9 cellular contexts compared by ENCODE assay signal in the genomic region with DNA sequence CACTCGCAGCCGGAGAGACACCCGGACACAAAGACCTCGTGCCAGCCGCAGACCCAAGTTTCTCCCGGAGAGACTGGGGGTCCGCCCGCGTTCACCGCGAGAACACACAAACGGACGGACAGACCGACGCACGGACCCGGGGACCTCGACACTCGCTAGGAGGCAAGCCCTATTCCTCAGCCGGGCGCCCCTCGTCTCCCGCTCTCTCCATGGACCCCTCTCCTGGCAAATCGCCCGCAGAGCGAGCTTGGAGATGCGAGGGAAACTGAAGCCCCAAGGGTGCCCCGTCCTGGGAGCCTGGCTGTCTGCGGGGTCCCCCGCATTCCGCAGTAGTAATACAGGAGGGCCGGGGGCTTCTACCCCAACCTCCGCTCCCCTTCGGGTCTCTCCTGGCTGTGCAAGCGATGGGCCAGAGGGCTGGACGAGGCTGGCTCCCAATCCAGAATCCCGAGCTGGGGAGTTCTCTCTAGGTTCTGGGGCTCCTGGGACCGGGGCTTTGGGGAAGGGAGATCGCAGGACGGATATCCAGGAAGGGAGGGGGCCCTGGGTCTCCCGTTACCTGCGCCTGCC. TPM values are rescaled to one million over a fixed set of nuclear protein-coding genes. Genes with fewer than 3 reads are reported as not detected.
A peak's percentile ranks its signal among the peaks of the same experiment; 100 is the strongest.
DNase-seq lines count a peak whose midpoint lies in the region; ATAC-seq, FAIRE-seq and TF ChIP-seq lines count a peak whose summit lies in the region.
"Had no signal": no experiment of that assay in that cellular context is flagged by ENCODE, and none has a peak within 500 bp of the region (broad histone marks: within the 10 kb centered on the region; RNA-seq: fewer than 3 reads in every experiment).

No MANE protein-coding gene starts in this region.

- TF ChIP-seq CTCF in hepatocyte (IDR thresholded peaks at IDR 0.05; ENCODE audit: poor library complexity): no peak
- TF ChIP-seq CTCF in GM20000 (IDR thresholded peaks at IDR 0.05; ENCODE audit: extremely low read depth, missing control alignments): no peak

- peaks cover 20% of the 10 kb centered on the region for H3K4me1 ChIP-seq in hepatocyte (ENCODE audit: insufficient read depth)

- H3K27me3 ChIP-seq in H7 (ENCODE audit: control insufficient read depth, insufficient read depth, low read length) (peaks cover 29% of the 10 kb centered on the region), hepatocyte (peaks cover 85% of the 10 kb centered on the region)

- peak overlapping the region; percentile 49 to 76 (median 53) for H3K4me3 Mint-ChIP-seq in T-cell
- H3K4me3 Mint-ChIP-seq: activated CD4-positive, alpha-beta T cell treated with anti-CD3 and anti-CD28 coated beads, Interleukin-2, amount 10 ng/mL, durations not matched to agents 24 days and 14 days had no signal

- H3K4me2 ChIP-seq in hepatocyte: peak overlapping the region; percentile 97

- no peaks in the 10 kb centered on the region for H3K79me2 ChIP-seq in hepatocyte

- POLR2A ChIA-PET in T-cell (lab: Charles Lee): no interaction called here

- H3K9me2 ChIP-seq in hepatocyte (replicated peaks; ENCODE audit: insufficient read depth): no peaks in the 10 kb centered on the region

- H3K36me3 Mint-ChIP-seq in T-cell: no peaks in the 10 kb centered on the region

- H3K27me3 Mint-ChIP-seq in T-cell: peaks cover 61 to 79% of the 10 kb centered on the region in 2 donors

- H3K9me3 Mint-ChIP-seq in T-cell: no peaks in the 10 kb centered on the region
- H3K9me3 Mint-ChIP-seq: activated CD4-positive, alpha-beta T cell treated with anti-CD3 and anti-CD28 coated beads, Interleukin-2, amount 10 ng/mL, durations not matched to agents 24 days and 14 days had no signal

- H2AFZ ChIP-seq in hepatocyte: peak overlapping the region; percentile 45

- CTCF ChIA-PET in T-cell (lab: Charles Lee): interaction anchor here in 1 of 2 donors (0.6 kb wide), 1 partner anchor 47 kb away, joined by 3 read pairs; no protein-coding TSS in a partner anchor

- H4K20me1 ChIP-seq in hepatocyte (ENCODE audit: insufficient read depth, poor library complexity, severe bottlenecking): no peaks in the 10 kb centered on the region

- peaks cover 5% of the 10 kb centered on the region; the same call in 1 of the 2 replicates for H3K36me3 ChIP-seq in H7 (replicated peaks; ENCODE audit: control insufficient read depth, insufficient read depth, low read length)
- H3K36me3 ChIP-seq in hepatocyte (replicated peaks; ENCODE audit: insufficient read depth, low read depth): no peaks in the 10 kb centered on the region

- DNase-seq in H7 (no peak), T-cell (peak in 1 of 34 experiments; percentile 3), hepatocyte (ENCODE audit: low spot score) (peak; percentile 32), skeletal muscle cell (ENCODE audit: low read depth) (no peak), urothelium cell line (ENCODE audit: low spot score) (no peak), GM20000 (ENCODE audit: low spot score) (no peak)
- no peak for DNase-seq in activated CD4-positive, alpha-beta T cell treated with anti-CD3 and anti-CD28 coated beads for 48 hours

- no peak for FAIRE-seq in urothelium cell line (lab: Jason Lieb, UNC)
- FAIRE-seq: endometrium had no signal

- no peak for ATAC-seq in T-cell (replicated peaks in 1 of 4)

- H3K4me3 ChIP-seq in H7 (ENCODE audit: insufficient read depth, low read depth, low read length) (peak overlapping the region; percentile 95), hepatocyte (peak overlapping the region; percentile 49), skeletal muscle cell (ENCODE audit: low read depth, low read length) (peak overlapping the region; percentile 38)

- whole genome bisulfite sequencing in hepatocyte (ENCODE audit: low lambda C conversion rate, missing lambda C conversion rate): 1% methylated on average over 42 of the region's 42 CpGs

- no peaks in the 10 kb centered on the region for H3K9me3 ChIP-seq in hepatocyte (ENCODE audit: low read depth)

- H3K27ac ChIP-seq in hepatocyte: no peak overlapping the region

- H3K4me1 Mint-ChIP-seq in T-cell: peaks cover 12 to 20% (median 17%) of the 10 kb centered on the region in 3 donors

- H3K27ac Mint-ChIP-seq in T-cell: no peak overlapping the region
- H3K27ac Mint-ChIP-seq: activated CD4-positive, alpha-beta T cell treated with anti-CD3 and anti-CD28 coated beads, Interleukin-2, amount 10 ng/mL, durations not matched to agents 24 days and 14 days had no signal

RNA-seq across cellular contexts. Expression of gene SYT6, which starts 0.5 kb away (rescaled TPM):
- total RNA-seq in H7 (2014; rRNA removed; shearing (Covaris generic)): 41.6 and 69.8 TPM in 2 replicates
- total RNA-seq in T-cell (under 1 TPM in 3 of 5 donors, not detected in 2; 0.12 to 0.20 (median 0.18) TPM), hepatocyte (1.2 and 2.2 TPM in 2 replicates)
- polyA plus RNA-seq in hepatocyte: 1.3 and 2.6 TPM in 2 replicates
- total RNA-seq: activated CD4-positive, alpha-beta T cell treated with anti-CD3 and anti-CD28 coated beads, Interleukin-2, amount 10 ng/mL, durations not matched to agents 24 days and 14 days had no signal

Comparison
In these comparisons a context has a peak if more than half of its experiments do, and no peak if none do; other contexts are left out.
1. H3K4me3 ChIP-seq: peak in every context shown above with its lines; median percentile 95 in H7; 49 in hepatocyte; 38 in skeletal muscle cell.
2. RNA of gene SYT6, which starts 0.5 kb away (total RNA-seq): 41.6 to 69.8 TPM in H7; 1.2 to 2.2 TPM in hepatocyte and 0.12 to 0.20 TPM in T-cell; every median in the first group is over 10 times any median in the second.